ENCODE assay signal across 1 cellular context in genomic region chr7:114109299-114109698, GRCh38.
TF ChIP-seq lines count a peak whose summit lies in the region.

No MANE protein-coding gene starts in this region.

TF ChIP-seq in HEK293, 187 proteins besides CTCF, POLR2A, EP300 and RAD21 (continued from another document):
- 0 out of 2 replicates have a peak, but pooled peaks have one; percentile 13 for TF ChIP-seq ZNF398 (tag by site-specific recombination; IDR thresholded peaks at IDR 0.05)
- TF ChIP-seq ZNF146 (tag by site-specific recombination; IDR thresholded peaks at IDR 0.05), result no peak
- TF ChIP-seq PRDM4 (tag by site-specific recombination; IDR thresholded peaks at IDR 0.05), result no peak
- no peak for TF ChIP-seq ZNF302 (tag by site-specific recombination; IDR thresholded peaks at IDR 0.05; ENCODE audit: low read depth)
- no peak for TF ChIP-seq ZNF704 (tag by site-specific recombination; IDR thresholded peaks at IDR 0.05)
- 0 out of 2 replicates have a peak, but pooled peaks have one; percentile 25 for TF ChIP-seq ZEB2 (tag by site-specific recombination; IDR thresholded peaks at IDR 0.05)
- no peak for TF ChIP-seq ZNF558 (tag by site-specific recombination; IDR thresholded peaks at IDR 0.05)
